In genomic region chr4:42703776-42704175, GRCh38 we compare ENCODE assay signal across 2 cellular contexts.
TF ChIP-seq lines count a peak whose summit lies in the region.

No MANE protein-coding gene starts in this region.

TF ChIP-seq in GM23338, 12 proteins besides CTCF, POLR2A, EP300 and RAD21:
- no peak for TF ChIP-seq EZH2phosphoT487 (IDR thresholded peaks at IDR 0.05; ENCODE audit: unreplicated experiment)
- no peak for TF ChIP-seq REST (IDR thresholded peaks at IDR 0.05; ENCODE audit: unreplicated experiment)
TF ChIP-seq in GM23338: peak in this region for 0.

TF ChIP-seq in GM12878, 131 proteins besides CTCF, POLR2A, EP300 and RAD21:
- no peak for TF ChIP-seq POLR2AphosphoS2 (IDR thresholded peaks at IDR 0.05; ENCODE audit: low read depth, low read length)
- TF ChIP-seq ATF3 (IDR thresholded peaks at IDR 0.05; ENCODE audit: borderline replicate concordance, extremely low read depth, low read depth, low read length), result no peak
- no peak for TF ChIP-seq SMARCA5 (IDR thresholded peaks at IDR 0.05)
- no peak for TF ChIP-seq PML (IDR thresholded peaks at IDR 0.05; ENCODE audit: low read length)
- no peak for TF ChIP-seq NR2C1 (IDR thresholded peaks at IDR 0.05)
- TF ChIP-seq PBX3 (IDR thresholded peaks at IDR 0.05; ENCODE audit: insufficient replicate concordance, low read depth, low read length), result no peak
- TF ChIP-seq BCL11A (IDR thresholded peaks at IDR 0.05; ENCODE audit: low read depth, low read length), result no peak
- no peak for TF ChIP-seq EED (IDR thresholded peaks at IDR 0.05; ENCODE audit: low read depth)
- no peak for TF ChIP-seq POLR2AphosphoS5 (IDR thresholded peaks at IDR 0.05; ENCODE audit: low read length)
- no peak for TF ChIP-seq E4F1 (IDR thresholded peaks at IDR 0.05; ENCODE audit: borderline replicate concordance, partially characterized antibody)
- TF ChIP-seq POU2F2 (IDR thresholded peaks at IDR 0.05; ENCODE audit: borderline replicate concordance, low read depth, low read length), result no peak
- TF ChIP-seq SKIL (IDR thresholded peaks at IDR 0.05; ENCODE audit: low read depth, poor library complexity, severe bottlenecking), result no peak
